In the genomic region with DNA sequence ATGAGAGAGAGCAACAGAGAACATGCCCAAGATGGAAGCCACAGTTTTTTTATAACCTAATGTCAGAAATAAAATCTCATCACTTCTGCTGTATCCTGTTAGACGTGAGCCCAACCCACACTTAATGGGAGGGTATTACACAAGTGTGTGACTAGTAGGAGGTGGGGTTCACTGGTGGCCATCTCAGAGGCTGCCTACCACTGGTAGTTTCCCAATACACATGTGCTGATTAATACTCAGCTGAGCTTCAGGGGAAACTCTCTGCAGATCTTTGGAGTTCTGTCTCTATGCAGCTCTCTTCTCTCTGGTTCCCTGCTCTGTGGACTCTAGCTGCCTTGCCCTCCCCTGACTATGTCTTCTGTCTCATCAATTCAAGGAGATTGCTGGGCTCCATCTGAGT, we compare ENCODE assay signal across 18 cellular contexts. TPM values are rescaled to one million over a fixed set of nuclear protein-coding genes. Genes with fewer than 3 reads are reported as not detected.
DNase-seq lines count a peak whose midpoint lies in the region; ATAC-seq and TF ChIP-seq lines count a peak whose summit lies in the region.
"Had no signal": no experiment of that assay in that cellular context is flagged by ENCODE, and none has a peak within 500 bp of the region (broad histone marks: within the 10 kb centered on the region; RNA-seq: fewer than 3 reads in every experiment).

No MANE protein-coding gene starts in this region.

- CTCF ChIA-PET in naive thymus-derived CD4-positive, alpha-beta T cell (lab: Charles Lee): interaction anchor here (0.7 kb wide), 1 partner anchor 134 kb away, joined by 5 read pairs; no protein-coding TSS in a partner anchor

- peaks cover 0 to 3% (median 0%) of the 10 kb centered on the region in 3 experiments for H3K9me3 ChIP-seq in naive thymus-derived CD4-positive, alpha-beta T cell (ENCODE audit: control insufficient read depth in 2 of 3, low read length in 3 of 3)

- no peaks in the 10 kb centered on the region for H3K27me3 ChIP-seq in naive thymus-derived CD4-positive, alpha-beta T cell (ENCODE audit: control insufficient read depth in 2 of 2, insufficient read depth in 2 of 2, low read length in 2 of 2)

- ATAC-seq in naive thymus-derived CD4-positive, alpha-beta T cell: peak; percentile 22
- no peak for ATAC-seq in GM21526 (IDR thresholded peaks at IDR 0.05; ENCODE audit: low FRiP score, unreplicated experiment)
- ATAC-seq: CD8-positive, alpha-beta T cell; HCT116; PC-3 had no signal

- H3K36me3 Mint-ChIP-seq in naive thymus-derived CD4-positive, alpha-beta T cell: peaks cover 0 to 7% (median 0%) of the 10 kb centered on the region in 5 donors
- H3K36me3 Mint-ChIP-seq: CD8-positive, alpha-beta T cell had no signal

- intact Hi-C loops in naive thymus-derived CD4-positive, alpha-beta T cell (cut with micrococcal nuclease): no loop called here

- peaks cover 0 to 19% (median 4%) of the 10 kb centered on the region in 5 donors for H3K27me3 Mint-ChIP-seq in naive thymus-derived CD4-positive, alpha-beta T cell

- H3K9me3 Mint-ChIP-seq in naive thymus-derived CD4-positive, alpha-beta T cell: peaks cover 0 to 29% (median 12%) of the 10 kb centered on the region in 11 donors

- no peak overlapping the region for H3K27ac Mint-ChIP-seq in naive thymus-derived CD4-positive, alpha-beta T cell
- H3K27ac Mint-ChIP-seq: CD8-positive, alpha-beta T cell had no signal

- no peak overlapping the region for H3K4me3 Mint-ChIP-seq in naive thymus-derived CD4-positive, alpha-beta T cell
- H3K4me3 Mint-ChIP-seq: CD8-positive, alpha-beta T cell had no signal

- no peak overlapping the region for H3K27ac ChIP-seq in naive thymus-derived CD4-positive, alpha-beta T cell (ENCODE audit: low read depth, low read length)
- H3K27ac ChIP-seq: HL-60 had no signal

- TF ChIP-seq CTCF in choroid plexus epithelial cell (conservative IDR thresholded peaks at IDR 0.05; ENCODE audit: low read depth, low read length): no peak

- no peaks in the 10 kb centered on the region for H3K4me1 ChIP-seq in naive thymus-derived CD4-positive, alpha-beta T cell (ENCODE audit: control insufficient read depth in 2 of 2, insufficient read depth in 2 of 2, low read length in 2 of 2)

- H3K4me1 Mint-ChIP-seq in naive thymus-derived CD4-positive, alpha-beta T cell: no peaks in the 10 kb centered on the region

- peak; percentile 34 for DNase-seq in HCEC 1CT
- peak; percentile 5 to 20 for DNase-seq in NOMO-1 (lab: John Stamatoyannopoulos, UW; ENCODE audit: unreplicated experiment in 2 of 2)
- peak; percentile 30 for DNase-seq in choroid plexus epithelial cell (ENCODE audit: low read depth)
- DNase-seq in naive thymus-derived CD4-positive, alpha-beta T cell: no peak
- DNase-seq in NCI-H345 (lab: John Stamatoyannopoulos, UW): no peak
- DNase-seq in kidney tubule cell (ENCODE audit: low spot score): no peak
- no peak for DNase-seq in NCI-H2107 treated with DMSO at 0.1 percent for 48 hours (lab: John Stamatoyannopoulos, UW; ENCODE audit: unreplicated experiment)
- DNase-seq: ACHN; CD8-positive, alpha-beta T cell; NCI-H187 treated with DMSO at 0.1 percent for 48 hours; NCI-H2171; NCI-H510A; PC-3; SK-N-SH; T-helper 1 cell had no signal

- no peak overlapping the region for H3K4me3 ChIP-seq in choroid plexus epithelial cell (ENCODE audit: low read depth, low read length)
- no peak overlapping the region for H3K4me3 ChIP-seq in naive thymus-derived CD4-positive, alpha-beta T cell (ENCODE audit: low read length)

- H3K36me3 ChIP-seq in naive thymus-derived CD4-positive, alpha-beta T cell (ENCODE audit: control insufficient read depth in 2 of 3, insufficient read depth in 3 of 3, low read length in 3 of 3): no peaks in the 10 kb centered on the region

- POLR2A ChIA-PET in naive thymus-derived CD4-positive, alpha-beta T cell (lab: Charles Lee): no interaction called here

RNA-seq across cellular contexts. Expression of gene CNBD2, which starts 35.7 kb away (rescaled TPM):
- 10 to 100 TPM in 1 of 5 experiments, 1 to 10 TPM in 4; 2.6 to 10.6 (median 6.5) TPM for total RNA-seq in naive thymus-derived CD4-positive, alpha-beta T cell
- 1 to 10 TPM; 7.7 to 9.1 TPM for polyA plus RNA-seq in naive thymus-derived CD4-positive, alpha-beta T cell

RNA-seq across cellular contexts. Expression of gene SCAND1, which starts 49.7 kb away (rescaled TPM):
- 10 to 100 TPM; 41.8 to 56.2 (median 51.7) TPM for total RNA-seq in naive thymus-derived CD4-positive, alpha-beta T cell
- 100 to 1,000 TPM; 185 to 212 TPM for polyA plus RNA-seq in naive thymus-derived CD4-positive, alpha-beta T cell

Comparison
In these comparisons a context has a peak if more than half of its experiments do, and no peak if none do; other contexts are left out.
1. DNase-seq: peak in HCEC 1CT (single experiment), NOMO-1 (2 of 2) and choroid plexus epithelial cell (single experiment); none in naive thymus-derived CD4-positive, alpha-beta T cell (0 of 9), NCI-H345 (single experiment), kidney tubule cell (single experiment) and NCI-H2107 treated with DMSO at 0.1 percent for 48 hours (single experiment).